ENCODE assay signal across 14 cellular contexts in the genomic region with DNA sequence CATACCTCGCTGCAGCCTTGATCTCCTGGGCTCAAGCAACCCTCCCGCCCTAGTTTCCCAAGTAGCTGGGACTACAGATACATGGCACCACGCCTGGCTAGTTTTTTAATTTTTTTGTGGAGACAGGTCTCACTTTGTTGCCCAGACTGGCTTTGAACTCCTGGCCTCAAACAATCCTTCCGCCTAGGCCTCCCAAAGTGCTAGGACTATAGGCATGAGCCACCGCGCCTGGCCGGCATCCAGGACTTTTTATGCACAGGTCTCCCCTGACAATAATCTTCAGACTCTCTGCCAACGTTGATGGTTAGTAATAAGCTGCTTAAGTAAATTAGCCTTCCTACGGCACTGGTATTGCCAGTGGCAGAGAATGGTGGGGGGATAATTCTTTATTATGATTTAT.
DNase-seq lines count a peak whose midpoint lies in the region; ATAC-seq and TF ChIP-seq lines count a peak whose summit lies in the region.
"Had no signal": no experiment of that assay in that cellular context is flagged by ENCODE, and none has a peak within 500 bp of the region (broad histone marks: within the 10 kb centered on the region; RNA-seq: fewer than 3 reads in every experiment).

No MANE protein-coding gene starts in this region.

- DNase-seq in breast epithelium (ENCODE audit: low spot score in 2 of 2) = no peak
- DNase-seq in MCF 10A (ENCODE audit: unreplicated experiment) = no peak
- peak; percentile 68 to 84 for DNase-seq in HAP-1 (ENCODE audit: low spot score in 2 of 2)
- no peak for DNase-seq in gastrocnemius medialis
- DNase-seq in kidney tubule cell (ENCODE audit: low spot score) = no peak
- no peak for DNase-seq in stimulated activated naive CD8-positive, alpha-beta T cell treated with anti-CD3 and anti-CD28 coated beads, Interleukin-15, amount 100 ng/mL, for 72 hours
- DNase-seq: DMS 273 treated with DMSO at 0.1 percent for 48 hours, KBM-7, NCI-H1694 treated with DMSO at 0.1 percent for 48 hours, NCI-H2107 had no signal

- H3K36me3 Mint-ChIP-seq in MCF 10A (ENCODE audit: insufficient read depth, unreplicated experiment) (no peaks in the 10 kb centered on the region), brain (peaks cover 11% of the 10 kb centered on the region)

- POLR2A ChIA-PET in MCF 10A (lab: Yijun Ruan, JAX) = no interaction called here

- no peaks in the 10 kb centered on the region for H3K4me1 Mint-ChIP-seq in MCF 10A (ENCODE audit: insufficient read depth, unreplicated experiment)
- H3K4me1 Mint-ChIP-seq in brain = peaks cover 67% of the 10 kb centered on the region
- no peaks in the 10 kb centered on the region for H3K4me1 Mint-ChIP-seq in stimulated activated naive CD8-positive, alpha-beta T cell treated with anti-CD3 and anti-CD28 coated beads, Interleukin-15, amount 100 ng/mL, for 72 hours

- BruUV-seq in MCF 10A (replicated peaks; lab: Mats Ljungman, UMichigan) = no TSS peak

- no peaks in the 10 kb centered on the region for H3K9me3 ChIP-seq in breast epithelium
- no peaks in the 10 kb centered on the region for H3K9me3 ChIP-seq in HAP-1
- H3K9me3 ChIP-seq in gastrocnemius medialis = no peaks in the 10 kb centered on the region
- H3K9me3 ChIP-seq: A549 had no signal

- H3K9me3 Mint-ChIP-seq in MCF 10A (ENCODE audit: unreplicated experiment) (no peaks in the 10 kb centered on the region), brain (peaks cover 0 to 4% (median 0%) of the 10 kb centered on the region in 5 experiments)
- H3K9me3 Mint-ChIP-seq in stimulated activated naive CD8-positive, alpha-beta T cell treated with anti-CD3 and anti-CD28 coated beads, Interleukin-15, amount 100 ng/mL, for 72 hours = no peaks in the 10 kb centered on the region
- H3K9me3 Mint-ChIP-seq: GM23338 had no signal

- H3K27me3 Mint-ChIP-seq in MCF 10A (ENCODE audit: insufficient read depth, unreplicated experiment) (no peaks in the 10 kb centered on the region), brain (peaks cover 6% of the 10 kb centered on the region)
- no peaks in the 10 kb centered on the region for H3K27me3 Mint-ChIP-seq in stimulated activated naive CD8-positive, alpha-beta T cell treated with anti-CD3 and anti-CD28 coated beads, Interleukin-15, amount 100 ng/mL, for 72 hours

- H3K36me3 ChIP-seq in breast epithelium = no peaks in the 10 kb centered on the region
- H3K36me3 ChIP-seq in HAP-1 (replicated peaks) = no peaks in the 10 kb centered on the region; the same call in 1 of the 2 replicates
- H3K36me3 ChIP-seq in gastrocnemius medialis = no peaks in the 10 kb centered on the region

- H3K27me3 ChIP-seq in breast epithelium (no peaks in the 10 kb centered on the region), HAP-1 (ENCODE audit: low read depth) (no peaks in the 10 kb centered on the region), gastrocnemius medialis (no peaks in the 10 kb centered on the region)

- TF ChIP-seq CTCF in breast epithelium (IDR thresholded peaks at IDR 0.05) (no peak), MCF 10A (IDR thresholded peaks at IDR 0.05; ENCODE audit: unreplicated experiment) (no peak), brain (conservative IDR thresholded peaks at IDR 0.05) (no peak), gastrocnemius medialis (IDR thresholded peaks at IDR 0.05 in 4 of 5, conservative IDR thresholded peaks at IDR 0.05 in 1 of 5) (no peak)

- no peak for TF ChIP-seq POLR2A in breast epithelium (IDR thresholded peaks at IDR 0.05)
- TF ChIP-seq POLR2A in gastrocnemius medialis (IDR thresholded peaks at IDR 0.05) = no peak

- no peak overlapping the region for H3K4me3 Mint-ChIP-seq in MCF 10A (ENCODE audit: unreplicated experiment)
- H3K4me3 Mint-ChIP-seq in brain = peak overlapping the region in 2 of 5 experiments; percentile 20 to 34
- no peak overlapping the region for H3K4me3 Mint-ChIP-seq in stimulated activated naive CD8-positive, alpha-beta T cell treated with anti-CD3 and anti-CD28 coated beads, Interleukin-15, amount 100 ng/mL, for 72 hours
- H3K4me3 Mint-ChIP-seq: GM23338 had no signal

- no peaks in the 10 kb centered on the region for H3K4me1 ChIP-seq in breast epithelium
- H3K4me1 ChIP-seq in HAP-1 = peaks cover 73% of the 10 kb centered on the region
- no peaks in the 10 kb centered on the region for H3K4me1 ChIP-seq in gastrocnemius medialis
- H3K4me1 ChIP-seq: A549 had no signal

- no peak for ATAC-seq in gastrocnemius medialis
- ATAC-seq in stimulated activated naive CD8-positive, alpha-beta T cell treated with anti-CD3 and anti-CD28 coated beads, Interleukin-15, amount 100 ng/mL, for 72 hours = no peak
- ATAC-seq: A549 had no signal

- H3K27ac ChIP-seq in breast epithelium (peak overlapping the region; percentile 48 to 57), gastrocnemius medialis (peak overlapping the region in 3 of 4 donors; percentile 41 to 64 (median 47))
- H3K27ac ChIP-seq: A549, C4-2B had no signal

- in situ Hi-C loops in HAP-1 (cut with MboI; ENCODE audit: low sequenced_read_pairs) = no loop called here
- in situ Hi-C loops in gastrocnemius medialis (cut with MboI; ENCODE audit: low sequenced_read_pairs in 4 of 4) = no loop called here

- H3K4me3 ChIP-seq in breast epithelium (no peak overlapping the region), HAP-1 (no peak overlapping the region), gastrocnemius medialis (no peak overlapping the region)
- H3K4me3 ChIP-seq: A549, GM23338 had no signal

- intact Hi-C loops in breast epithelium (cut with DNase I; ENCODE audit: low total_unique reads) = no loop called here
- intact Hi-C loops in MCF 10A (cut with micrococcal nuclease) = no loop called here
- intact Hi-C loops in gastrocnemius medialis (cut with DNase I; ENCODE audit: low total_unique reads) = no loop called here

- CTCF ChIA-PET in MCF 10A (lab: Yijun Ruan, JAX) = no interaction called here

- H3K27ac Mint-ChIP-seq in MCF 10A (ENCODE audit: low read depth, unreplicated experiment) = no peak overlapping the region
- H3K27ac Mint-ChIP-seq in brain = peak overlapping the region in 4 of 5 experiments; percentile 32 to 90 (median 82)
- no peak overlapping the region for H3K27ac Mint-ChIP-seq in stimulated activated naive CD8-positive, alpha-beta T cell treated with anti-CD3 and anti-CD28 coated beads, Interleukin-15, amount 100 ng/mL, for 72 hours
- H3K27ac Mint-ChIP-seq: GM23338 had no signal

Comparison
In these comparisons a context has a peak if more than half of its experiments do, and no peak if none do; other contexts are left out.
1. DNase-seq: peak in HAP-1 (2 of 2); none in breast epithelium (0 of 2), MCF 10A (single experiment), gastrocnemius medialis (0 of 2), kidney tubule cell (single experiment) and stimulated activated naive CD8-positive, alpha-beta T cell treated with anti-CD3 and anti-CD28 coated beads, Interleukin-15, amount 100 ng/mL, for 72 hours (0 of 2).
2. H3K27ac Mint-ChIP-seq: peak in brain (4 of 5); none in MCF 10A (single experiment) and stimulated activated naive CD8-positive, alpha-beta T cell treated with anti-CD3 and anti-CD28 coated beads, Interleukin-15, amount 100 ng/mL, for 72 hours (0 of 2).